In the genomic region with DNA sequence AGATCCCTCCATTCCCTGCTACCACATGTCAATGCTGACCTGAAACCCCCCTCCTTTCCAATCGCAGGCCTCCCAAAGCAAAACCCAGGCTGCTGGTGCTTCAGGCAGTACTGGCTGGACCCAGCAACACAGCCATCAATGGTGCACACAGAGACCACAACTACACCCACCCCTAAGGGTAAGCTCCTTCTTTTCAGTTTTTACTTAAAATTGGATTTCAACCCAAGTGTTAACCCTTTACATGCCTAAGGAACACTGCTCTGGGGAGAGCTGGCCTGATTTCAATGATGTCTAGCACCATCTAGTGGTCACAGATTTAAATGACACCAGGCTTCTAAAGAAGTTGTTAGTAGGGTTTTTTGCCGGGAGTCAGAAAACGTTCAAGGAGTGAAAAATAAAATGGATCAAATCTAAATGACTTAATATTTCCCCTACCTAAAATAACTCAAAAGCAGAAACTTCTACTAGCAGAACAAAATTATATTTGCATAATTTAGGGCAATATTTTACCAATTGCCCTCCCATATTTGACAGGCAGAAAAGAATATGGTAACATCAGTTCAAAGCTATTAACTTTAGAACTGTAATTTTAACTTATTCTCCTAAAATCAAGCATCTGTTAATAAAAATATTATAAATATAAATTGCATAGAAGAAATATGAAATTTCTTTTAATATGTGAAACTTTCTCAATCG, we compare ENCODE assay signal across 8 cellular contexts. TPM values are rescaled to one million over a fixed set of nuclear protein-coding genes. Genes with fewer than 3 reads are reported as not detected.
DNase-seq lines count a peak whose midpoint lies in the region; ATAC-seq and TF ChIP-seq lines count a peak whose summit lies in the region.

No MANE protein-coding gene starts in this region.

- H3K4me3 ChIP-seq in BJ (ENCODE audit: low read depth, low read length): no peak overlapping the region
- H3K4me3 ChIP-seq in esophagus muscularis mucosa: no peak overlapping the region

- no peaks in the 10 kb centered on the region for H3K9me3 Mint-ChIP-seq in nephron progenitor cell

- H3K27me3 ChIP-seq in BJ (ENCODE audit: control insufficient read depth, insufficient read depth, low read length) (no peaks in the 10 kb centered on the region), esophagus muscularis mucosa (no peaks in the 10 kb centered on the region)

- ATAC-seq in GM19023 (IDR thresholded peaks at IDR 0.05; ENCODE audit: unreplicated experiment): no peak

- TF ChIP-seq CTCF in BJ (IDR thresholded peaks at IDR 0.05; ENCODE audit: insufficient read depth, low read depth, low read length) (peak; percentile 68), GM13977 (IDR thresholded peaks at IDR 0.05; ENCODE audit: extremely low read depth, insufficient read depth, missing control alignments) (peak; percentile 67), esophagus muscularis mucosa (IDR thresholded peaks at IDR 0.05) (peak; percentile 70 to 81 (median 74)), nephron progenitor cell (IDR thresholded peaks at IDR 0.05) (peak; percentile 91)

- POLR2A ChIA-PET in BJ (lab: Charles Lee): no interaction called here

- no peaks in the 10 kb centered on the region for H3K9me3 ChIP-seq in esophagus muscularis mucosa

- intact Hi-C loops in esophagus muscularis mucosa (cut with DNase I): loop anchor here (5.0 kb wide), 1 partner anchor 810 kb away; no protein-coding TSS in a partner anchor

- TF ChIP-seq POLR2A in esophagus muscularis mucosa (IDR thresholded peaks at IDR 0.05; ENCODE audit: low read depth): no peak

- no peak overlapping the region for H3K4me3 Mint-ChIP-seq in nephron progenitor cell

- H3K36me3 Mint-ChIP-seq in nephron progenitor cell (ENCODE audit: low read depth): no peaks in the 10 kb centered on the region

- no peak overlapping the region for H3K27ac Mint-ChIP-seq in nephron progenitor cell

- no peak overlapping the region for H3K27ac ChIP-seq in esophagus muscularis mucosa (replicated peaks in 1 of 4)

- peaks cover 14% of the 10 kb centered on the region for H3K27me3 Mint-ChIP-seq in nephron progenitor cell (ENCODE audit: low read depth, poor library complexity)

- CTCF ChIA-PET in BJ (lab: Yijun Ruan, JAX): interaction anchor here (0.5 to 3.5 kb wide), 21 partner anchors 9 to 859 kb away, joined by 3 to 18 read pairs (median 4); a partner anchor contains a TSS

- no peak for TF ChIP-seq EP300 in esophagus muscularis mucosa (IDR thresholded peaks at IDR 0.05)

- in situ Hi-C loops in GM13977 (cut with MboI; ENCODE audit: low pct_unique_long_range_greater_than_20kb, low sequenced_read_pairs, unreplicated experiment): no loop called here

- H3K36me3 ChIP-seq in BJ (ENCODE audit: control insufficient read depth, insufficient read depth, low read length) (peaks cover 5% of the 10 kb centered on the region), esophagus muscularis mucosa (peaks cover 15 to 72% (median 49%) of the 10 kb centered on the region in 4 donors)

- H3K4me1 ChIP-seq in esophagus muscularis mucosa: no peaks in the 10 kb centered on the region

- DNase-seq in BJ (ENCODE audit: low read depth) (no peak), GM13977 (ENCODE audit: low spot score) (peak; percentile 65), NCI-H146 (lab: John Stamatoyannopoulos, UW) (peak; percentile 62), T-helper 1 cell (peak in 3 of 5 donors; percentile 19 to 47 (median 23)), esophagus muscularis mucosa (ENCODE audit: extremely low spot score) (no peak), nephron progenitor cell (peak; percentile 47)
- no peak for DNase-seq in activated CD4-positive, CD25-positive, alpha-beta regulatory T cell (lab: John Stamatoyannopoulos, UW)

- H3K4me1 Mint-ChIP-seq in nephron progenitor cell: peaks cover 5% of the 10 kb centered on the region

- WGBS in esophagus muscularis mucosa: 48% methylated on average over 4 of the region's 4 CpGs

RNA-seq across cellular contexts. Expression of a gene that starts 24.6 kb away (rescaled TPM):
- 63.4 and 68.9 TPM in 2 replicates for polyA plus RNA-seq in BJ (2011; rRNA removed)
- 18.8 and 28.9 TPM in 2 replicates for polyA minus RNA-seq in BJ (2011; rRNA and poly(A)+ RNA removed)
- 10 to 100 TPM; 24.1 to 37.2 (median 29.2) TPM for total RNA-seq in esophagus muscularis mucosa

RNA-seq across cellular contexts. Expression of a gene that starts 59.8 kb away (rescaled TPM):
- 169 and 250 TPM in 2 replicates for polyA plus RNA-seq in BJ (2011; rRNA removed)
- 123 and 213 TPM in 2 replicates for polyA minus RNA-seq in BJ (2011; rRNA and poly(A)+ RNA removed)
- total RNA-seq in esophagus muscularis mucosa: 100 to 1,000 TPM in 2 of 4 donors, 10 to 100 TPM in 2; 89.4 to 107 (median 98.5) TPM

Comparison
In these comparisons a context has a peak if more than half of its experiments do, and no peak if none do; other contexts are left out.
1. DNase-seq: peak in GM13977 (single experiment), NCI-H146 (single experiment), T-helper 1 cell (3 of 5) and nephron progenitor cell (single experiment); none in BJ (single experiment), esophagus muscularis mucosa (single experiment) and activated CD4-positive, CD25-positive, alpha-beta regulatory T cell (0 of 4).
2. Peak in every context shown above with its lines, with median percentiles within 50 percentile points of each other: CTCF ChIP-seq.